In genomic region chr17:82668631-82669099, GRCh38 we compare ENCODE assay signal across 9 cellular contexts. TPM values are rescaled to one million over a fixed set of nuclear protein-coding genes. Genes with fewer than 3 reads are reported as not detected.
A peak's percentile ranks its signal among the peaks of the same experiment; 100 is the strongest.
DNase-seq lines count a peak whose midpoint lies in the region; ATAC-seq and TF ChIP-seq lines count a peak whose summit lies in the region.
"Had no signal": no experiment of that assay in that cellular context is flagged by ENCODE, and none has a peak within 500 bp of the region (broad histone marks: within the 10 kb centered on the region; RNA-seq: fewer than 3 reads in every experiment).

No MANE protein-coding gene starts in this region.

- H3F3A ChIP-seq in OCI-LY1 (ENCODE audit: insufficient read depth, low read length) = no peaks in the 10 kb centered on the region

- no peak overlapping the region for H3K4me3 ChIP-seq in OCI-LY1 (ENCODE audit: low read depth, low read length, poor library complexity, severe bottlenecking)

- no peak overlapping the region for H3K27ac Mint-ChIP-seq in activated naive CD8-positive, alpha-beta T cell

- H3K9ac ChIP-seq in OCI-LY1 (ENCODE audit: low read length) = no peak overlapping the region

- H3K4me1 ChIP-seq in OCI-LY1 (ENCODE audit: insufficient read depth, low read length, severe bottlenecking) = no peaks in the 10 kb centered on the region

- H3K27me3 ChIP-seq in OCI-LY1 (ENCODE audit: insufficient read depth, low read length) = no peaks in the 10 kb centered on the region; the same call in 1 of the 2 replicates

- no peaks in the 10 kb centered on the region for H3K9me3 Mint-ChIP-seq in activated naive CD8-positive, alpha-beta T cell (ENCODE audit: low read depth)

- peaks cover 2% of the 10 kb centered on the region for H3K4me1 Mint-ChIP-seq in activated naive CD8-positive, alpha-beta T cell (ENCODE audit: low read depth)

- H3K9me2 ChIP-seq in OCI-LY1 (ENCODE audit: low read depth, low read length) = no peaks in the 10 kb centered on the region

- no peaks in the 10 kb centered on the region for H3K36me3 Mint-ChIP-seq in activated naive CD8-positive, alpha-beta T cell

- DNase-seq in NCI-H146 (lab: John Stamatoyannopoulos, UW) = peak; percentile 12
- no peak for DNase-seq in NCI-H146 treated with DMSO at 0.1 percent for 48 hours (lab: John Stamatoyannopoulos, UW; ENCODE audit: unreplicated experiment)
- DNase-seq in left ventricle myocardium superior = peak; percentile 82
- DNase-seq in retina = peak; percentile 73
- no peak for DNase-seq in NCI-H1092 treated with DMSO at 0.1 percent for 48 hours (lab: John Stamatoyannopoulos, UW)
- no peak for DNase-seq in COR-L47 (lab: John Stamatoyannopoulos, UW)

- H3K27ac ChIP-seq in OCI-LY1 (ENCODE audit: low read depth, low read length, poor library complexity, severe bottlenecking) = no peak overlapping the region
- H3K27ac ChIP-seq: C4-2B had no signal

- no peaks in the 10 kb centered on the region for H3K79me2 ChIP-seq in OCI-LY1 (ENCODE audit: insufficient read depth, low read length)

- peak; percentile 55 for TF ChIP-seq CTCF in OCI-LY1 (IDR thresholded peaks at IDR 0.05; ENCODE audit: low read length)

- H3K27me3 Mint-ChIP-seq in activated naive CD8-positive, alpha-beta T cell = no peaks in the 10 kb centered on the region

- peak overlapping the region; percentile 17 for H3K4me3 Mint-ChIP-seq in activated naive CD8-positive, alpha-beta T cell

- peak; percentile 90 for ATAC-seq in left ventricle myocardium superior

- intact Hi-C loops in left ventricle myocardium superior (cut with micrococcal nuclease) = no loop called here

- no peaks in the 10 kb centered on the region; the same call in 1 of the 2 replicates for H3K36me3 ChIP-seq in OCI-LY1 (ENCODE audit: insufficient read depth, low read length)

- no peaks in the 10 kb centered on the region for H4K20me1 ChIP-seq in OCI-LY1 (ENCODE audit: insufficient read depth, low read length)

- no peaks in the 10 kb centered on the region for H3K9me3 ChIP-seq in OCI-LY1 (ENCODE audit: low read length)

- H3K4me2 ChIP-seq in OCI-LY1 (ENCODE audit: low read length) = peak overlapping the region; percentile 11; the same call in 1 of the 2 replicates

- no peak overlapping the region for H2AFZ ChIP-seq in OCI-LY1 (ENCODE audit: low read length)

RNA-seq across cellular contexts. Expression of gene WDR45B, which starts 20.4 kb away (rescaled TPM):
- total RNA-seq in left ventricle myocardium superior = 37.3 TPM

RNA-seq across cellular contexts. Expression of gene RAB40B, which starts 29.8 kb away (rescaled TPM):
- total RNA-seq in left ventricle myocardium superior = 21.3 TPM

RNA-seq across cellular contexts. Expression of gene FN3KRP, which starts 47.8 kb away (rescaled TPM):
- total RNA-seq in left ventricle myocardium superior = 14.0 TPM

Comparison
In these comparisons a context has a peak if more than half of its experiments do, and no peak if none do; other contexts are left out.
1. DNase-seq: peak in NCI-H146 (single experiment), left ventricle myocardium superior (single experiment) and retina (single experiment); none in NCI-H146 treated with DMSO at 0.1 percent for 48 hours (single experiment), NCI-H1092 treated with DMSO at 0.1 percent for 48 hours (single experiment) and COR-L47 (single experiment).